Comparison of ENCODE assay signal across 8 cellular contexts in genomic region chr10:93680414-93681047, GRCh38. TPM values are rescaled to one million over a fixed set of nuclear protein-coding genes. Genes with fewer than 3 reads are reported as not detected.
DNase-seq lines count a peak whose midpoint lies in the region; ATAC-seq, FAIRE-seq and TF ChIP-seq lines count a peak whose summit lies in the region.

No MANE protein-coding gene starts in this region.

- no peak overlapping the region for H3K4me3 Mint-ChIP-seq in progenitor cell of endocrine pancreas (ENCODE audit: low read depth)
- H3K4me3 Mint-ChIP-seq in activated T-cell treated with anti-CD3 and anti-CD28 coated beads, Interleukin-2, amount 50 U/mL, for 24 hours, result no peak overlapping the region

- TF ChIP-seq CTCF in AG09309 (IDR thresholded peaks at IDR 0.05; ENCODE audit: control insufficient read depth, insufficient read depth, low read depth, low read length, missing control alignments), result peak; percentile 34
- 0 out of 2 replicates have a peak, but pooled peaks have one; percentile 13 for TF ChIP-seq CTCF in HEK293 (tag by site-specific recombination; IDR thresholded peaks at IDR 0.05)
- TF ChIP-seq CTCF in OCI-LY1 (IDR thresholded peaks at IDR 0.05; ENCODE audit: low read length), result peak; percentile 36; the same call in 1 of the 2 replicates
- TF ChIP-seq CTCF in endothelial cell of umbilical vein (IDR thresholded peaks at IDR 0.05; ENCODE audit: extremely low read depth in 1 of 2, insufficient read depth in 1 of 2, low read depth in 1 of 2, low read length in 2 of 2), result peak; percentile 12 to 17
- TF ChIP-seq CTCF in progenitor cell of endocrine pancreas (IDR thresholded peaks at IDR 0.05; ENCODE audit: unreplicated experiment), result peak; percentile 61

- no peaks in the 10 kb centered on the region for H3K27me3 Mint-ChIP-seq in progenitor cell of endocrine pancreas
- no peaks in the 10 kb centered on the region for H3K27me3 Mint-ChIP-seq in activated T-cell treated with anti-CD3 and anti-CD28 coated beads, Interleukin-2, amount 50 U/mL, for 24 hours

- H3K27ac Mint-ChIP-seq in progenitor cell of endocrine pancreas, result no peak overlapping the region
- no peak overlapping the region for H3K27ac Mint-ChIP-seq in activated T-cell treated with anti-CD3 and anti-CD28 coated beads, Interleukin-2, amount 50 U/mL, for 24 hours

- FAIRE-seq in endothelial cell of umbilical vein (lab: Jason Lieb, UNC), result peak; percentile 24

- H3K4me1 Mint-ChIP-seq in progenitor cell of endocrine pancreas (ENCODE audit: low read depth), result no peaks in the 10 kb centered on the region
- H3K4me1 Mint-ChIP-seq in activated T-cell treated with anti-CD3 and anti-CD28 coated beads, Interleukin-2, amount 50 U/mL, for 24 hours (ENCODE audit: low read depth), result peaks cover 2% of the 10 kb centered on the region

- H2AFZ ChIP-seq in OCI-LY1 (ENCODE audit: low read length) (no peak overlapping the region), endothelial cell of umbilical vein (ENCODE audit: low read depth, low read length) (no peak overlapping the region)

- no peak for TF ChIP-seq POLR2A in endothelial cell of umbilical vein (IDR thresholded peaks at IDR 0.05; ENCODE audit: low read depth, low read length)

- H3K27ac ChIP-seq in HEK293 (ENCODE audit: extremely low read depth, low read depth, low read length) (no peak overlapping the region), OCI-LY1 (ENCODE audit: low read depth, low read length, poor library complexity, severe bottlenecking) (no peak overlapping the region), endothelial cell of umbilical vein (ENCODE audit: insufficient read depth, low read depth, low read length) (no peak overlapping the region)

- H3K4me3 ChIP-seq in AG09309 (ENCODE audit: control insufficient read depth, low read depth, low read length) (no peak overlapping the region), HEK293 (ENCODE audit: low read depth, low read length) (no peak overlapping the region), OCI-LY1 (ENCODE audit: low read depth, low read length, poor library complexity, severe bottlenecking) (no peak overlapping the region), endothelial cell of umbilical vein (replicated peaks in 1 of 3; ENCODE audit: insufficient read depth in 1 of 3, low read depth in 1 of 3, low read length in 3 of 3) (no peak overlapping the region)

- H3K27me3 ChIP-seq in OCI-LY1 (ENCODE audit: insufficient read depth, low read length), result no peaks in the 10 kb centered on the region
- H3K27me3 ChIP-seq in endothelial cell of umbilical vein (ENCODE audit: control insufficient read depth in 2 of 2, insufficient read depth in 2 of 2, low read length in 2 of 2), result no peaks in the 10 kb centered on the region

- ATAC-seq in HG03175 (IDR thresholded peaks at IDR 0.05; ENCODE audit: unreplicated experiment), result no peak

- no peaks in the 10 kb centered on the region for H3F3A ChIP-seq in OCI-LY1 (ENCODE audit: insufficient read depth, low read length)

- H3K9ac ChIP-seq in OCI-LY1 (ENCODE audit: low read length) (no peak overlapping the region), endothelial cell of umbilical vein (replicated peaks; ENCODE audit: extremely low read depth, insufficient read depth, low read length) (no peak overlapping the region)

- BruUV-seq in endothelial cell of umbilical vein (replicated peaks; lab: Mats Ljungman, UMichigan), result no TSS peak

- H3K79me2 ChIP-seq in OCI-LY1 (ENCODE audit: insufficient read depth, low read length) (no peaks in the 10 kb centered on the region), endothelial cell of umbilical vein (ENCODE audit: control insufficient read depth, insufficient read depth, low read length) (no peaks in the 10 kb centered on the region)

- intact Hi-C loops in endothelial cell of umbilical vein (cut with micrococcal nuclease), result loop anchor here (1.0 kb wide), 1 partner anchor 125 kb away; no protein-coding TSS in a partner anchor

- CTCF ChIA-PET in HEK293 (lab: Yijun Ruan, JAX), result interaction anchor here (0.5 to 8.4 kb wide), 28 partner anchors 10 to 883 kb away, joined by 3 to 110 read pairs (median 4); no protein-coding TSS in a partner anchor
- CTCF ChIA-PET in endothelial cell of umbilical vein (lab: Charles Lee), result interaction anchor here (0.6 to 9.8 kb wide), 17 partner anchors 9 to 198 kb away, joined by 3 to 239 read pairs (median 4); partner anchors contain the start of gene MYOF

- H3K9me2 ChIP-seq in OCI-LY1 (ENCODE audit: low read depth, low read length), result no peaks in the 10 kb centered on the region

- H3K9me1 ChIP-seq in endothelial cell of umbilical vein (replicated peaks; ENCODE audit: control insufficient read depth, extremely low read depth, insufficient read depth, low read length), result no peaks in the 10 kb centered on the region

- H3K4me1 ChIP-seq in HEK293 (ENCODE audit: control insufficient read depth, insufficient read depth, low read length), result no peaks in the 10 kb centered on the region
- H3K4me1 ChIP-seq in OCI-LY1 (ENCODE audit: insufficient read depth, low read length, severe bottlenecking), result no peaks in the 10 kb centered on the region
- H3K4me1 ChIP-seq in endothelial cell of umbilical vein (ENCODE audit: control insufficient read depth, extremely low read depth, insufficient read depth, low read length), result no peaks in the 10 kb centered on the region

- DNase-seq in AG09309 (ENCODE audit: low read depth) (peak; percentile 4), endothelial cell of umbilical vein (ENCODE audit: low read depth, low spot score) (peak; percentile 77), progenitor cell of endocrine pancreas (ENCODE audit: low spot score, unreplicated experiment) (no peak), iPS-NIHi7 (ENCODE audit: extremely low spot score) (no peak)
- no peak for DNase-seq in activated T-cell treated with anti-CD3 and anti-CD28 coated beads, Interleukin-2, amount 50 U/mL, for 24 hours

- H4K20me1 ChIP-seq in OCI-LY1 (ENCODE audit: insufficient read depth, low read length) (no peaks in the 10 kb centered on the region), endothelial cell of umbilical vein (replicated peaks; ENCODE audit: control insufficient read depth, extremely low read depth, insufficient read depth, low read length) (no peaks in the 10 kb centered on the region)

- peaks cover 5% of the 10 kb centered on the region for H3K36me3 Mint-ChIP-seq in progenitor cell of endocrine pancreas (ENCODE audit: insufficient read depth)
- H3K36me3 Mint-ChIP-seq in activated T-cell treated with anti-CD3 and anti-CD28 coated beads, Interleukin-2, amount 50 U/mL, for 24 hours (ENCODE audit: low read depth), result peaks cover 24% of the 10 kb centered on the region

- POLR2A ChIA-PET in HEK293 (lab: Yijun Ruan, JAX), result interaction anchor here (1.5 kb wide), 1 partner anchor 126 kb away, joined by 3 read pairs; no protein-coding TSS in a partner anchor
- POLR2A ChIA-PET in endothelial cell of umbilical vein (lab: Charles Lee), result no interaction called here

- no peaks in the 10 kb centered on the region for H3K9me3 Mint-ChIP-seq in progenitor cell of endocrine pancreas (ENCODE audit: low read depth)
- H3K9me3 Mint-ChIP-seq in activated T-cell treated with anti-CD3 and anti-CD28 coated beads, Interleukin-2, amount 50 U/mL, for 24 hours, result no peaks in the 10 kb centered on the region

- dilution Hi-C loops in endothelial cell of umbilical vein (cut with MboI; ENCODE audit: extremely low pct_ligation_motif_present, low sequenced_read_pairs), result no loop called here

- H3K36me3 ChIP-seq in HEK293 (ENCODE audit: control insufficient read depth in 2 of 2, insufficient read depth in 1 of 2, low read length in 2 of 2), result peaks cover 34 to 45% of the 10 kb centered on the region in 2 experiments
- H3K36me3 ChIP-seq in OCI-LY1 (ENCODE audit: insufficient read depth, low read length), result peaks cover 5% of the 10 kb centered on the region; the same call in 1 of the 2 replicates
- peaks cover 3 to 5% of the 10 kb centered on the region in 2 experiments for H3K36me3 ChIP-seq in endothelial cell of umbilical vein (ENCODE audit: control insufficient read depth in 2 of 2, extremely low read depth in 1 of 2, insufficient read depth in 2 of 2, low read length in 2 of 2)

- H3K4me2 ChIP-seq in OCI-LY1 (ENCODE audit: low read length), result no peak overlapping the region
- H3K4me2 ChIP-seq in endothelial cell of umbilical vein (ENCODE audit: insufficient read depth, low read length), result no peak overlapping the region

- H3K9me3 ChIP-seq in HEK293 (ENCODE audit: control insufficient read depth, insufficient read depth, low read depth, low read length), result no peaks in the 10 kb centered on the region
- H3K9me3 ChIP-seq in OCI-LY1 (ENCODE audit: low read length), result no peaks in the 10 kb centered on the region
- no peaks in the 10 kb centered on the region for H3K9me3 ChIP-seq in endothelial cell of umbilical vein (replicated peaks; ENCODE audit: control insufficient read depth, insufficient read depth, low read length)

TF ChIP-seq in HEK293, 187 proteins besides CTCF, POLR2A, EP300 and RAD21 (continues in another document):
- TF ChIP-seq OVOL3 (tag by site-specific recombination; IDR thresholded peaks at IDR 0.05) (no peak), ZNF311 (tag by site-specific recombination; IDR thresholded peaks at IDR 0.05; ENCODE audit: borderline replicate concordance) (no peak), ZNF596 (tag by site-specific recombination; IDR thresholded peaks at IDR 0.05) (no peak), ZNF19 (tag by site-specific recombination; IDR thresholded peaks at IDR 0.05; ENCODE audit: low read depth) (no peak), ZNF654 (tag by site-specific recombination; IDR thresholded peaks at IDR 0.05; ENCODE audit: low read depth) (peak; percentile 81)

TF ChIP-seq in endothelial cell of umbilical vein, 7 proteins besides CTCF, POLR2A, EP300 and RAD21 (continues in another document):
- TF ChIP-seq GATA2 (IDR thresholded peaks at IDR 0.05; ENCODE audit: insufficient read depth, insufficient read length, low read depth, low read length), result no peak
- TF ChIP-seq MAX (IDR thresholded peaks at IDR 0.05; ENCODE audit: insufficient read depth, insufficient read length), result no peak
- TF ChIP-seq FOS (IDR thresholded peaks at IDR 0.05; ENCODE audit: borderline replicate concordance, insufficient read depth, low read length), result no peak
- no peak for TF ChIP-seq JUN (IDR thresholded peaks at IDR 0.05; ENCODE audit: borderline replicate concordance, insufficient read depth, insufficient read length, low read depth)
- no peak for TF ChIP-seq MYC (IDR thresholded peaks at IDR 0.05; ENCODE audit: low read depth, low read length)

RNA-seq across cellular contexts. Expression of gene FRA10AC1, which starts 21.9 kb away (rescaled TPM):
- total RNA-seq in endothelial cell of umbilical vein (17.2 and 24.4 TPM in 2 replicates), progenitor cell of endocrine pancreas (21.9 and 22.1 TPM in 2 replicates)
- 3.0 and 4.0 TPM in 2 replicates for polyA plus RNA-seq in endothelial cell of umbilical vein
- 2.8 and 3.1 TPM in 2 replicates for polyA plus RNA-seq in endothelial cell of umbilical vein (2011; cell fraction: cytosol; rRNA removed)
- polyA plus RNA-seq in endothelial cell of umbilical vein (2011; cell fraction: nucleus; rRNA removed), result 20.8 and 32.4 TPM in 2 replicates
- 12.5 and 15.4 TPM in 2 replicates for polyA plus RNA-seq in endothelial cell of umbilical vein (2012)
- 3.3 and 4.8 TPM in 2 replicates for polyA minus RNA-seq in endothelial cell of umbilical vein
- 1.3 TPM for polyA minus RNA-seq in endothelial cell of umbilical vein (2011; cell fraction: cytosol; rRNA and poly(A)+ RNA removed)
- 24.4 and 32.1 TPM in 2 replicates for polyA minus RNA-seq in endothelial cell of umbilical vein (2011; cell fraction: nucleus; rRNA and poly(A)+ RNA removed)

Comparison
In these comparisons a context has a peak if more than half of its experiments do, and no peak if none do; other contexts are left out.
1. DNase-seq: peak in AG09309 (single experiment) and endothelial cell of umbilical vein (single experiment); none in progenitor cell of endocrine pancreas (single experiment), iPS-NIHi7 (single experiment) and activated T-cell treated with anti-CD3 and anti-CD28 coated beads, Interleukin-2, amount 50 U/mL, for 24 hours (single experiment).
2. Peak in every context shown above with its lines, with median percentiles within 50 percentile points of each other: CTCF ChIP-seq.